ENCODE assay signal across 8 cellular contexts in genomic region chr19:8592231-8593009, GRCh38. TPM values are rescaled to one million over a fixed set of nuclear protein-coding genes. Genes with fewer than 3 reads are reported as not detected.
DNase-seq lines count a peak whose midpoint lies in the region; ATAC-seq and TF ChIP-seq lines count a peak whose summit lies in the region.

No MANE protein-coding gene starts in this region.

- peaks cover 0 to 10% (median 5%) of the 10 kb centered on the region in 4 donors for H3K4me1 ChIP-seq in liver (ENCODE audit: control insufficient read depth in 4 of 4, insufficient read depth in 4 of 4, low read length in 3 of 4)

- H3K27me3 ChIP-seq in AG04450 (ENCODE audit: control insufficient read depth, insufficient read depth, low read length), result peaks cover 11% of the 10 kb centered on the region
- H3K27me3 ChIP-seq in liver (ENCODE audit: control insufficient read depth in 4 of 4, insufficient read depth in 4 of 4, low read length in 3 of 4), result no peaks in the 10 kb centered on the region

- H3K9ac ChIP-seq in liver (ENCODE audit: low read depth in 1 of 2, low read length in 2 of 2), result no peak overlapping the region

- intact Hi-C loops in activated CD4-positive, alpha-beta memory T cell treated with anti-CD3 and anti-CD28 coated beads for 36 hours (cut with micrococcal nuclease), result loop anchor here (1.0 kb wide), 3 partner anchors 11 to 240 kb away; partner anchors contain the start of genes MBD3L1, RAB11B and ZNF558

- peaks cover 12% of the 10 kb centered on the region for H3K9me3 Mint-ChIP-seq in activated CD4-positive, alpha-beta memory T cell treated with anti-CD3 and anti-CD28 coated beads for 36 hours

- H3K4me3 ChIP-seq in AG04450 (ENCODE audit: low read depth, low read length) (peak overlapping the region; percentile 53), liver (ENCODE audit: low read depth in 1 of 3, low read length in 3 of 3) (peak overlapping the region in 1 of 3 donors; percentile 18)
- no peak overlapping the region for H3K4me3 ChIP-seq in Jurkat, Clone E6-1 (ENCODE audit: low read length)

- peak overlapping the region; percentile 70 for H3K4me3 Mint-ChIP-seq in activated CD4-positive, alpha-beta memory T cell treated with anti-CD3 and anti-CD28 coated beads for 36 hours

- peak overlapping the region; percentile 59 for H3K27ac Mint-ChIP-seq in activated CD4-positive, alpha-beta memory T cell treated with anti-CD3 and anti-CD28 coated beads for 36 hours

- no peaks in the 10 kb centered on the region for H3K36me3 Mint-ChIP-seq in activated CD4-positive, alpha-beta memory T cell treated with anti-CD3 and anti-CD28 coated beads for 36 hours

- peaks cover 7% of the 10 kb centered on the region for H3K4me1 Mint-ChIP-seq in activated CD4-positive, alpha-beta memory T cell treated with anti-CD3 and anti-CD28 coated beads for 36 hours (ENCODE audit: low read depth)

- WGBS in liver, result 8% methylated on average over 55 of the region's 55 CpGs

- CTCF ChIA-PET in AG04450 (lab: Charles Lee), result interaction anchor here (1.0 to 5.8 kb wide), 4 partner anchors 12 to 49 kb away, joined by 5 to 88 read pairs (median 20); partner anchors contain the start of gene MYO1F
- CTCF ChIA-PET in activated CD4-positive, alpha-beta memory T cell treated with anti-CD3 and anti-CD28 coated beads for 36 hours (lab: Charles Lee), result interaction anchor here (0.6 to 5.9 kb wide), 4 partner anchors 8 to 14 kb away, joined by 3 to 61 read pairs (median 15); partner anchors contain the start of gene MYO1F

- peaks cover 0 to 11% (median 4%) of the 10 kb centered on the region in 4 donors for H3K36me3 ChIP-seq in liver (ENCODE audit: control insufficient read depth in 4 of 4, insufficient read depth in 3 of 4, low read depth in 1 of 4, low read length in 3 of 4)

- no peak for TF ChIP-seq RAD21 in liver (IDR thresholded peaks at IDR 0.05)

- H3K27ac ChIP-seq in AG04450 (ENCODE audit: low read depth, low read length) (no peak overlapping the region), liver (ENCODE audit: low read depth in 1 of 2, low read length in 2 of 2) (peak overlapping the region; percentile 17 to 28)

- no peak for ATAC-seq in HG03159 (IDR thresholded peaks at IDR 0.05; ENCODE audit: unreplicated experiment)

- TF ChIP-seq CTCF in AG04450 (IDR thresholded peaks at IDR 0.05; ENCODE audit: low read depth, low read length) (no peak), liver (IDR thresholded peaks at IDR 0.05; ENCODE audit: low read depth, low read length, missing input control) (no peak)

- H3K27me3 Mint-ChIP-seq in activated CD4-positive, alpha-beta memory T cell treated with anti-CD3 and anti-CD28 coated beads for 36 hours, result no peaks in the 10 kb centered on the region

- POLR2A ChIA-PET in AG04450 (lab: Yijun Ruan, JAX), result interaction anchor here (0.6 kb wide), 1 partner anchor 10 kb away, joined by 3 read pairs; no protein-coding TSS in a partner anchor
- POLR2A ChIA-PET in activated CD4-positive, alpha-beta memory T cell treated with anti-CD3 and anti-CD28 coated beads for 36 hours (lab: Charles Lee), result no interaction called here

- H3K9me3 ChIP-seq in AG04450 (ENCODE audit: control insufficient read depth, insufficient read depth, low read length) (peaks cover 14% of the 10 kb centered on the region), liver (ENCODE audit: control insufficient read depth in 4 of 4, low read length in 3 of 4) (peaks cover 0 to 3% (median 1%) of the 10 kb centered on the region in 4 donors)

- DNase-seq in AG04450 (ENCODE audit: low read depth, low spot score) (peak; percentile 90), ecto neural progenitor cell (ENCODE audit: low spot score) (peak; percentile 100), HuH-7.5 (ENCODE audit: low spot score) (no peak)
- peak; percentile 51 for DNase-seq in Jurkat, Clone E6-1 (ENCODE audit: low read depth, low spot score)
- DNase-seq in activated CD4-positive, alpha-beta memory T cell treated with anti-CD3 and anti-CD28 coated beads for 36 hours, result peak; percentile 99
- peak; percentile 98 for DNase-seq in stimulated activated CD4-positive, alpha-beta T cell treated with anti-CD3 and anti-CD28 coated beads, Interleukin-1b, Interleukin-23, amount 100 ng/mL, for 48 hours

TF ChIP-seq in liver, 16 proteins besides CTCF, POLR2A, EP300 and RAD21:
- TF ChIP-seq HNF4G (IDR thresholded peaks at IDR 0.05) (no peak), EGR1 (IDR thresholded peaks at IDR 0.05; ENCODE audit: low read depth in 2 of 2) (no peak), ZBTB33 (IDR thresholded peaks at IDR 0.05) (no peak), FOXA2 (IDR thresholded peaks at IDR 0.05) (no peak), GABPA (IDR thresholded peaks at IDR 0.05 in 1 of 2, conservative IDR thresholded peaks at IDR 0.05 in 1 of 2) (no peak), NR2F2 (IDR thresholded peaks at IDR 0.05) (no peak), YY1 (IDR thresholded peaks at IDR 0.05) (peak; percentile 28), TAF1 (conservative IDR thresholded peaks at IDR 0.05) (no peak), SP1 (IDR thresholded peaks at IDR 0.05) (peak; percentile 64)

RNA-seq across cellular contexts. Expression of gene MYO1F, which starts 15.2 kb away (rescaled TPM):
- polyA plus RNA-seq in AG04450 (2011; rRNA removed), result 0.10 and 0.15 TPM in 2 replicates
- polyA minus RNA-seq in AG04450 (2011; rRNA and poly(A)+ RNA removed), result 0.30 and 0.83 TPM in 2 replicates
- polyA plus RNA-seq in Jurkat, Clone E6-1 (2012; ENCODE audit: insufficient read depth, insufficient read length), result 3.1 TPM
- 10 to 100 TPM; 48.7 to 50.1 TPM for total RNA-seq in activated CD4-positive, alpha-beta memory T cell treated with anti-CD3 and anti-CD28 coated beads for 36 hours
- 10 to 100 TPM; 17.9 to 20.4 TPM for total RNA-seq in liver
- 1 to 10 TPM; 6.1 to 6.2 TPM for polyA plus RNA-seq in liver

RNA-seq across cellular contexts. Expression of gene ADAMTS10, which starts 18.1 kb away (rescaled TPM):
- 6.4 and 8.4 TPM in 2 replicates for polyA plus RNA-seq in AG04450 (2011; rRNA removed)
- polyA minus RNA-seq in AG04450 (2011; rRNA and poly(A)+ RNA removed), result 7.8 and 9.5 TPM in 2 replicates
- polyA plus RNA-seq in Jurkat, Clone E6-1 (2012; ENCODE audit: insufficient read depth, insufficient read length), result 24.6 TPM
- total RNA-seq in activated CD4-positive, alpha-beta memory T cell treated with anti-CD3 and anti-CD28 coated beads for 36 hours, result 1 to 10 TPM; 3.4 to 3.9 TPM
- total RNA-seq in liver, result 10 to 100 TPM in 1 of 2 donors, 1 to 10 TPM in 1; 4.7 to 10.1 TPM
- polyA plus RNA-seq in liver, result 1 to 10 TPM; 1.2 to 2.6 TPM

RNA-seq across cellular contexts. Expression of gene NFILZ, which starts 38.0 kb away (rescaled TPM):
- not detected in 2 replicates for polyA plus RNA-seq in AG04450 (2011; rRNA removed)
- polyA minus RNA-seq in AG04450 (2011; rRNA and poly(A)+ RNA removed), result not detected in 2 replicates
- not detected for polyA plus RNA-seq in Jurkat, Clone E6-1 (2012; ENCODE audit: insufficient read depth, insufficient read length)
- not detected for total RNA-seq in activated CD4-positive, alpha-beta memory T cell treated with anti-CD3 and anti-CD28 coated beads for 36 hours
- not detected for total RNA-seq in liver
- polyA plus RNA-seq in liver, result not detected
